ENCODE assay signal across 14 cellular contexts in the genomic region with DNA sequence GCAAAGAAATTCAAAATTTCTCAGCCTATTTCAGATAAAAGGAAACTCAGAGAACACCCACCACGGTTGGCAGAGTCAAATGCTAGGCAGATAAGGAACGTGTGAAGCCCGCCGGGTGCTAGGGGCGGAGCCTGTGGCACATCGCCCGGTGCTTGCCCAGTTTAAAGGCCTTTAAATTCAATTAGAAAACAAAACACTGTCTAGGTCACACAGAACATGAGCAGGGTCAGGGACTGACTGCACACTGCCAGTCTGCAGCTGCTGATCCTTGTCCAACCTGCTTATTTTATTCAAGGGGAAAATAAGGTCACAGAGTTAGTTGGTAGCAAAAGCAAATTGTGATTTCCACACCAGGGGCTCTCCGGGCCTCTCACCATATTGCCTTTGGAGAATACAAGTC.
A peak's percentile ranks its signal among the peaks of the same experiment; 100 is the strongest.
DNase-seq lines count a peak whose midpoint lies in the region; ATAC-seq and TF ChIP-seq lines count a peak whose summit lies in the region.
"Had no signal": no experiment of that assay in that cellular context is flagged by ENCODE, and none has a peak within 500 bp of the region (broad histone marks: within the 10 kb centered on the region; RNA-seq: fewer than 3 reads in every experiment).

No MANE protein-coding gene starts in this region.

- no peaks in the 10 kb centered on the region for H3K9me3 Mint-ChIP-seq in nephron progenitor cell

- peaks cover 80% of the 10 kb centered on the region for H3K4me1 Mint-ChIP-seq in nephron progenitor cell

- no peak for ATAC-seq in HG03460 (IDR thresholded peaks at IDR 0.05; ENCODE audit: unreplicated experiment)
- ATAC-seq: stimulated activated naive CD8-positive, alpha-beta T cell treated with anti-CD3 and anti-CD28 coated beads, Interleukin-15, Interleukin-2, amounts not matched to agents 100 U/mL and 50 U/mL, for 24 hours had no signal

- H3K36me3 Mint-ChIP-seq in nephron progenitor cell (ENCODE audit: low read depth) = no peaks in the 10 kb centered on the region

- intact Hi-C loops in colonic mucosa (cut with DNase I) = no loop called here

- H3K4me3 ChIP-seq in colonic mucosa = no peak overlapping the region
- H3K4me3 ChIP-seq: lung, ovary had no signal

- H3K27me3 ChIP-seq in colonic mucosa = no peaks in the 10 kb centered on the region
- H3K27me3 ChIP-seq: ovary had no signal

- H3K36me3 ChIP-seq in colonic mucosa = no peaks in the 10 kb centered on the region
- H3K36me3 ChIP-seq: ovary had no signal

- H3K9ac ChIP-seq in colonic mucosa (ENCODE audit: low read depth in 2 of 2, low read length in 2 of 2) = no peak overlapping the region

- no peaks in the 10 kb centered on the region for H3K9me3 ChIP-seq in colonic mucosa
- H3K9me3 ChIP-seq: ovary had no signal

- DNase-seq in DMS153 treated with DMSO at 0.1 percent for 48 hours (lab: John Stamatoyannopoulos, UW; ENCODE audit: unreplicated experiment) = peak; percentile 30
- DNase-seq in NCI-H748 (lab: John Stamatoyannopoulos, UW; ENCODE audit: unreplicated experiment) = peak; percentile 74
- peak; percentile 75 for DNase-seq in colonic mucosa
- DNase-seq in nephron progenitor cell = peak; percentile 30
- no peak for DNase-seq in activated effector memory CD4-positive, alpha-beta T cell treated with anti-CD3 and anti-CD28 coated beads, Interleukin-2, amount 50 U/mL, for 16 hours
- DNase-seq in NK-92 treated with Interleukin-12 subunit alpha and Interleukin-12 subunit beta, amount 100 ng/mL, for 24 hours (lab: John Stamatoyannopoulos, UW) = no peak
- no peak for DNase-seq in dedifferentiated amniotic fluid mesenchymal stem cell (ENCODE audit: extremely low spot score)
- DNase-seq: HCEC 1CT; stimulated activated CD4-positive, alpha-beta T cell treated with anti-CD3 and anti-CD28 coated beads, Interleukin-4, amount 100 ng/mL, for 4 hours; stimulated activated naive CD8-positive, alpha-beta T cell treated with anti-CD3 and anti-CD28 coated beads, Interleukin-15, Interleukin-2, amounts not matched to agents 100 U/mL and 50 U/mL, for 24 hours had no signal

- H3K27ac Mint-ChIP-seq in nephron progenitor cell = no peak overlapping the region
- H3K27ac Mint-ChIP-seq: IgD-negative memory B cell had no signal

- TF ChIP-seq CTCF in colonic mucosa (IDR thresholded peaks at IDR 0.05) (no peak), nephron progenitor cell (IDR thresholded peaks at IDR 0.05) (no peak)

- no peak overlapping the region for H3K4me3 Mint-ChIP-seq in nephron progenitor cell
- H3K4me3 Mint-ChIP-seq: IgD-negative memory B cell had no signal

- peaks cover 15% of the 10 kb centered on the region for H3K4me1 ChIP-seq in colonic mucosa

- H3K27me3 Mint-ChIP-seq in nephron progenitor cell (ENCODE audit: low read depth, poor library complexity) = no peaks in the 10 kb centered on the region

- H3K27ac ChIP-seq in colonic mucosa = no peak overlapping the region
- H3K27ac ChIP-seq: ovary had no signal

Comparison
In these comparisons a context has a peak if more than half of its experiments do, and no peak if none do; other contexts are left out.
1. DNase-seq: peak in DMS153 treated with DMSO at 0.1 percent for 48 hours (single experiment), NCI-H748 (single experiment), colonic mucosa (single experiment) and nephron progenitor cell (single experiment); none in activated effector memory CD4-positive, alpha-beta T cell treated with anti-CD3 and anti-CD28 coated beads, Interleukin-2, amount 50 U/mL, for 16 hours (single experiment), NK-92 treated with Interleukin-12 subunit alpha and Interleukin-12 subunit beta, amount 100 ng/mL, for 24 hours (single experiment) and dedifferentiated amniotic fluid mesenchymal stem cell (single experiment).